Comparison of ENCODE assay signal across 8 cellular contexts in genomic region chr11:2401436-2401984, GRCh38. TPM values are rescaled to one million over a fixed set of nuclear protein-coding genes. Genes with fewer than 3 reads are reported as not detected.
A peak's percentile ranks its signal among the peaks of the same experiment; 100 is the strongest.
DNase-seq lines count a peak whose midpoint lies in the region; ATAC-seq, FAIRE-seq and TF ChIP-seq lines count a peak whose summit lies in the region.

No MANE protein-coding gene starts in this region.

- no peak for TF ChIP-seq POLR2A in K562 (conservative IDR thresholded peaks at IDR 0.05)
- no peak for TF ChIP-seq POLR2A in vagina (IDR thresholded peaks at IDR 0.05)

- no peaks in the 10 kb centered on the region; the same call in 1 of the 2 replicates for H4K20me1 ChIP-seq in K562 (replicated peaks; ENCODE audit: control insufficient read depth, insufficient read depth, low read length)

- WGBS in K562 (ENCODE audit: insufficient coverage, low coverage, missing lambda C conversion rate), result 17% methylated on average over 11 of the region's 12 CpGs
- WGBS in mesendoderm (ENCODE audit: extremely low coverage, insufficient coverage, low lambda C conversion rate), result no CpG with 5 or more reads among the region's 12 CpGs

- no peak for TF ChIP-seq CTCF in right atrium auricular region (IDR thresholded peaks at IDR 0.05)
- peak; percentile 34 to 50 (median 47) for TF ChIP-seq CTCF in K562 (IDR thresholded peaks at IDR 0.05 in 2 of 3, conservative IDR thresholded peaks at IDR 0.05 in 1 of 3; ENCODE audit: insufficient read depth in 2 of 3, low read depth in 1 of 3, low read length in 3 of 3)
- TF ChIP-seq CTCF in vagina (IDR thresholded peaks at IDR 0.05), result no peak

- ATAC-seq in Right ventricle myocardium superior (ENCODE audit: poor library complexity) (no peak), K562 (no peak), HG02588 (IDR thresholded peaks at IDR 0.05; ENCODE audit: unreplicated experiment) (no peak)

- H3K23ac ChIP-seq in mesendoderm (ENCODE audit: low read length), result no peak overlapping the region

- H3K36me3 ChIP-seq in right atrium auricular region (peaks cover 43% of the 10 kb centered on the region), K562 (ENCODE audit: control insufficient read depth, insufficient read depth, low read length) (peaks cover 38% of the 10 kb centered on the region; the same call in 1 of the 3 replicates), mesendoderm (ENCODE audit: control insufficient read depth, insufficient read depth, low read length) (no peaks in the 10 kb centered on the region), vagina (peaks cover 0 to 35% of the 10 kb centered on the region in 2 donors)

- no peak for FAIRE-seq in K562 (lab: Jason Lieb, UNC)

- no peaks in the 10 kb centered on the region for H3K27me3 ChIP-seq in right atrium auricular region
- H3K27me3 ChIP-seq in K562 (ENCODE audit: control insufficient read depth in 2 of 2, insufficient read depth in 2 of 2, low read length in 2 of 2), result peaks cover 0 to under 1% of the 10 kb centered on the region in 2 experiments; a peak in 1 of 5 replicates
- no peaks in the 10 kb centered on the region for H3K27me3 ChIP-seq in mesendoderm (ENCODE audit: insufficient read depth, low read length, poor library complexity)
- no peaks in the 10 kb centered on the region for H3K27me3 ChIP-seq in vagina

- H3K79me2 ChIP-seq in K562 (ENCODE audit: control insufficient read depth, insufficient read depth, low read length), result peaks cover 28% of the 10 kb centered on the region
- H3K79me2 ChIP-seq in mesendoderm (ENCODE audit: control insufficient read depth, insufficient read depth, low read length), result peaks cover 11% of the 10 kb centered on the region

- peak overlapping the region; percentile 95 for H3K4me2 ChIP-seq in K562 (ENCODE audit: insufficient read depth, low read length)
- H3K4me2 ChIP-seq in mesendoderm (ENCODE audit: low read length), result peak overlapping the region; percentile 64

- no TSS peak for BruUV-seq in K562 (replicated peaks; lab: Mats Ljungman, UMichigan)

- no peak overlapping the region for H4K5ac ChIP-seq in mesendoderm (ENCODE audit: low read length)

- H2AK5ac ChIP-seq in mesendoderm (ENCODE audit: low read length), result no peak overlapping the region

- DNase-seq in right atrium auricular region (ENCODE audit: low spot score), result no peak
- DNase-seq in Right ventricle myocardium superior, result no peak
- peak in 1 of 4 experiments; percentile 38 for DNase-seq in K562 (ENCODE audit: extremely low read depth in 1 of 4, low spot score in 3 of 4)
- DNase-seq in mesendoderm, result no peak
- peak in 1 of 2 donors; percentile 90 for DNase-seq in vagina (ENCODE audit: extremely low spot score in 2 of 2)
- no peak for DNase-seq in NCI-H2081 (lab: John Stamatoyannopoulos, UW)
- no peak for DNase-seq in EL

- H3K18ac ChIP-seq in mesendoderm (ENCODE audit: low read length), result no peak overlapping the region

- peak overlapping the region; percentile 96 for H3K56ac ChIP-seq in mesendoderm (ENCODE audit: low read length)

- no peaks in the 10 kb centered on the region for H3K9me3 ChIP-seq in right atrium auricular region
- H3K9me3 ChIP-seq in K562 (replicated peaks; ENCODE audit: control insufficient read depth, insufficient read depth, low read depth, low read length), result no peaks in the 10 kb centered on the region
- no peaks in the 10 kb centered on the region for H3K9me3 ChIP-seq in vagina

- H3K4me3 ChIP-seq in right atrium auricular region (peak overlapping the region; percentile 66 to 81), K562 (peak overlapping the region; percentile 87), mesendoderm (ENCODE audit: low read length) (peak overlapping the region; percentile 95), vagina (peak overlapping the region; percentile 87 to 97)

- peaks cover 11% of the 10 kb centered on the region for H3K79me1 ChIP-seq in mesendoderm (ENCODE audit: low read length)

- H2AFZ ChIP-seq in K562 (ENCODE audit: low read depth, low read length), result no peak overlapping the region

- POLR2A ChIA-PET in K562 (lab: Yijun Ruan, JAX), result interaction anchor here (0.6 to 2.3 kb wide), 7 partner anchors 11 to 366 kb away, joined by 3 to 11 read pairs (median 3); partner anchors contain the start of gene CD81

- H3K27ac ChIP-seq in right atrium auricular region (peak overlapping the region; percentile 85 to 89), K562 (ENCODE audit: extremely low read depth, low read depth, low read length) (peak overlapping the region; percentile 77; the same call in 1 of the 3 replicates), mesendoderm (ENCODE audit: low read depth, low read length) (no peak overlapping the region), vagina (peak overlapping the region; percentile 86)

- TF ChIP-seq EP300 in K562 (IDR thresholded peaks at IDR 0.05; ENCODE audit: low read length), result no peak

- no peak overlapping the region for H2BK15ac ChIP-seq in mesendoderm (replicated peaks; ENCODE audit: low read depth)

- H3K4ac ChIP-seq in mesendoderm (ENCODE audit: low read depth, low read length), result no peak overlapping the region

- no peak overlapping the region for H4K8ac ChIP-seq in mesendoderm (ENCODE audit: low read depth, low read length)

- peaks cover 0 to 27% of the 10 kb centered on the region in 2 donors for H3K4me1 ChIP-seq in right atrium auricular region
- H3K4me1 ChIP-seq in K562 (replicated peaks in 1 of 2; ENCODE audit: control insufficient read depth in 2 of 2, insufficient read depth in 2 of 2, low read length in 2 of 2), result peaks cover 12 to 74% of the 10 kb centered on the region in 2 experiments; a peak in 4 of 5 replicates
- H3K4me1 ChIP-seq in mesendoderm (ENCODE audit: control insufficient read depth, low read depth, low read length), result peaks cover 5% of the 10 kb centered on the region
- peaks cover 37% of the 10 kb centered on the region for H3K4me1 ChIP-seq in vagina

- in situ Hi-C loops in K562 (cut with MboI), result no loop called here

- H2BK120ac ChIP-seq in mesendoderm (ENCODE audit: low read depth, low read length), result no peak overlapping the region

- no peak overlapping the region for H2BK5ac ChIP-seq in mesendoderm (ENCODE audit: low read length)

- TF ChIP-seq RAD21 in K562 (CRISPR knock-in tag; conservative IDR thresholded peaks at IDR 0.05 in 1 of 2, IDR thresholded peaks at IDR 0.05 in 1 of 2), result no peak

- CTCF ChIA-PET in K562 (lab: Yijun Ruan, JAX; ENCODE audit: low intra/inter-chr PET ratio), result interaction anchor here (1.6 kb wide), 1 partner anchor 20 kb away, joined by 3 read pairs; no protein-coding TSS in a partner anchor

- intact Hi-C loops in Right ventricle myocardium superior (cut with DNase I), result loop anchor here (5.0 kb wide), 1 partner anchor 94 kb away; no protein-coding TSS in a partner anchor
- intact Hi-C loops in K562 (cut with micrococcal nuclease), result loop anchor here (5.0 kb wide), 1 partner anchor 94 kb away; no protein-coding TSS in a partner anchor
- intact Hi-C loops in vagina (cut with DNase I), result no loop called here

- peak overlapping the region; percentile 94 to 95 for H3K9ac ChIP-seq in K562 (ENCODE audit: insufficient read depth in 1 of 2, low read depth in 2 of 2, low read length in 2 of 2)
- H3K9ac ChIP-seq in mesendoderm (ENCODE audit: low read length), result peak overlapping the region; percentile 99

- H3K9me1 ChIP-seq in K562 (ENCODE audit: control insufficient read depth, insufficient read depth, low read length), result no peaks in the 10 kb centered on the region

RNA-seq across cellular contexts. Expression of gene TSSC4, which starts 1.0 kb away (rescaled TPM):
- total RNA-seq in right atrium auricular region (10 to 100 TPM; 26.7 to 40.3 TPM), Right ventricle myocardium superior (36.2 TPM), K562 (2014; rRNA removed) (53.4 and 63.9 TPM in 2 replicates), K562 (2014; rRNA removed; fragmentation: Illumina TruSeq; extraction: Trizol) (3.7 and 4.7 TPM in 2 replicates), K562 (2015; rRNA removed; fragmentation: Illumina TruSeq; extraction: Trizol) (35.3 and 35.5 TPM in 2 replicates), K562 (2021) (49.0 and 54.2 TPM in 2 replicates), vagina (37.6 TPM)
- 7.2 and 32.5 TPM in 2 replicates for total RNA-seq in K562 (2011; cell fraction: chromatin; rRNA removed; ENCODE audit: low replicate concordance)
- 37.2 and 47.1 TPM in 2 replicates for total RNA-seq in K562 (2011; cell fraction: nucleolus; rRNA removed)
- total RNA-seq in K562 (2011; cell fraction: nucleoplasm; rRNA removed), result 21.3 and 24.4 TPM in 2 replicates
- polyA plus RNA-seq in K562 (2011; rRNA removed) (11.0 and 16.2 TPM in 2 replicates), K562 (2014; fragmentation: Illumina TruSeq; extraction: Trizol) (6.2 and 22.8 TPM in 2 replicates), K562 (2014; fragmentation: Nextera tagmentation; extraction: Ambion mirVana) (1 to 10 TPM in 1 of 2 experiments, under 1 TPM in 1; 0.41 to 2.8 TPM), K562 (2014; rRNA removed) (29.1 and 32.5 TPM in 2 replicates)
- 17.0 and 45.2 TPM in 2 replicates for polyA plus RNA-seq in K562 (2011; cell fraction: cytosol; rRNA removed)
- polyA plus RNA-seq in K562 (2011; cell fraction: nucleus; rRNA removed), result 24.0 and 35.2 TPM in 2 replicates
- polyA plus RNA-seq in K562 (2012), result 37.3 and 42.1 TPM in 2 replicates
- 5.8 and 8.2 TPM in 2 replicates for polyA minus RNA-seq in K562 (2011; rRNA and poly(A)+ RNA removed)
- polyA minus RNA-seq in K562 (2011; cell fraction: cytosol; rRNA and poly(A)+ RNA removed), result 13.1 and 16.7 TPM in 2 replicates
- 26.9 and 33.5 TPM in 2 replicates for polyA minus RNA-seq in K562 (2011; cell fraction: nucleus; rRNA and poly(A)+ RNA removed)
- 66.6 TPM for polyA plus RNA-seq in mesendoderm (2013, experiment 1 of 2)
- polyA plus RNA-seq in mesendoderm (2013, experiment 2 of 2), result 66.0 TPM

RNA-seq across cellular contexts. Expression of gene CD81, which starts 24.4 kb away (rescaled TPM):
- 100 to 1,000 TPM; 433 to 528 TPM for total RNA-seq in right atrium auricular region
- total RNA-seq in Right ventricle myocardium superior, result 457 TPM
- total RNA-seq in K562 (2011; cell fraction: chromatin; rRNA removed; ENCODE audit: low replicate concordance), result 93.5 and 278 TPM in 2 replicates
- 344 and 368 TPM in 2 replicates for total RNA-seq in K562 (2011; cell fraction: nucleolus; rRNA removed)
- 240 and 244 TPM in 2 replicates for total RNA-seq in K562 (2011; cell fraction: nucleoplasm; rRNA removed)
- total RNA-seq in K562 (2014; rRNA removed), result 43.3 and 67.2 TPM in 2 replicates
- 37.4 and 60.2 TPM in 2 replicates for total RNA-seq in K562 (2014; rRNA removed; fragmentation: Illumina TruSeq; extraction: Trizol)
- 61.7 and 64.8 TPM in 2 replicates for total RNA-seq in K562 (2015; rRNA removed; fragmentation: Illumina TruSeq; extraction: Trizol)
- total RNA-seq in K562 (2021), result 181 and 189 TPM in 2 replicates
- polyA plus RNA-seq in K562 (2011; rRNA removed), result 76.9 and 103 TPM in 2 replicates
- polyA plus RNA-seq in K562 (2011; cell fraction: cytosol; rRNA removed), result 177 and 219 TPM in 2 replicates
- 80.1 and 118 TPM in 2 replicates for polyA plus RNA-seq in K562 (2011; cell fraction: nucleus; rRNA removed)
- 157 and 238 TPM in 2 replicates for polyA plus RNA-seq in K562 (2012)
- 163 and 169 TPM in 2 replicates for polyA plus RNA-seq in K562 (2014; fragmentation: Illumina TruSeq; extraction: Trizol)
- polyA plus RNA-seq in K562 (2014; fragmentation: Nextera tagmentation; extraction: Ambion mirVana), result 1 to 10 TPM; 2.4 to 7.0 TPM
- polyA plus RNA-seq in K562 (2014; rRNA removed), result 105 and 114 TPM in 2 replicates
- 67.7 and 102 TPM in 2 replicates for polyA minus RNA-seq in K562 (2011; rRNA and poly(A)+ RNA removed)
- 110 and 130 TPM in 2 replicates for polyA minus RNA-seq in K562 (2011; cell fraction: cytosol; rRNA and poly(A)+ RNA removed)
- polyA minus RNA-seq in K562 (2011; cell fraction: nucleus; rRNA and poly(A)+ RNA removed), result 23.2 and 30.1 TPM in 2 replicates
- 187 TPM for polyA plus RNA-seq in mesendoderm (2013, experiment 1 of 2)
- polyA plus RNA-seq in mesendoderm (2013, experiment 2 of 2), result 191 TPM
- 526 TPM for total RNA-seq in vagina

RNA-seq across cellular contexts. Expression of gene TRPM5, which starts 42.8 kb away (rescaled TPM):
- total RNA-seq in right atrium auricular region, result not detected
- not detected for total RNA-seq in Right ventricle myocardium superior
- total RNA-seq in K562 (2011; cell fraction: chromatin; rRNA removed; ENCODE audit: low replicate concordance), result not detected in 2 replicates
- total RNA-seq in K562 (2011; cell fraction: nucleolus; rRNA removed), result not detected in 2 replicates
- total RNA-seq in K562 (2011; cell fraction: nucleoplasm; rRNA removed), result not detected in 2 replicates
- total RNA-seq in K562 (2014; rRNA removed), result not detected in 2 replicates
- total RNA-seq in K562 (2014; rRNA removed; fragmentation: Illumina TruSeq; extraction: Trizol), result not detected in 2 replicates
- total RNA-seq in K562 (2015; rRNA removed; fragmentation: Illumina TruSeq; extraction: Trizol), result not detected in 2 replicates
- total RNA-seq in K562 (2021), result not detected in 2 replicates
- not detected in 2 replicates for polyA plus RNA-seq in K562 (2011; rRNA removed)
- not detected in 2 replicates for polyA plus RNA-seq in K562 (2011; cell fraction: cytosol; rRNA removed)
- polyA plus RNA-seq in K562 (2011; cell fraction: nucleus; rRNA removed), result not detected in 2 replicates
- 0.03 TPM in 1 of 2 replicates, not detected in the other for polyA plus RNA-seq in K562 (2012)
- polyA plus RNA-seq in K562 (2014; fragmentation: Illumina TruSeq; extraction: Trizol), result not detected in 2 replicates
- not detected for polyA plus RNA-seq in K562 (2014; fragmentation: Nextera tagmentation; extraction: Ambion mirVana)
- not detected in 2 replicates for polyA plus RNA-seq in K562 (2014; rRNA removed)
- polyA minus RNA-seq in K562 (2011; rRNA and poly(A)+ RNA removed), result not detected in 2 replicates
- not detected in 2 replicates for polyA minus RNA-seq in K562 (2011; cell fraction: cytosol; rRNA and poly(A)+ RNA removed)
- not detected in 2 replicates for polyA minus RNA-seq in K562 (2011; cell fraction: nucleus; rRNA and poly(A)+ RNA removed)
- polyA plus RNA-seq in mesendoderm (2013, experiment 1 of 2), result 0.01 TPM
- not detected for polyA plus RNA-seq in mesendoderm (2013, experiment 2 of 2)
- total RNA-seq in vagina, result not detected

RNA-seq across cellular contexts. Expression of gene KCNQ1, which starts 43.3 kb away (rescaled TPM):
- total RNA-seq in right atrium auricular region (10 to 100 TPM; 12.7 to 25.1 TPM), Right ventricle myocardium superior (33.4 TPM), K562 (2014; rRNA removed) (not detected in 2 replicates), K562 (2014; rRNA removed; fragmentation: Illumina TruSeq; extraction: Trizol) (not detected in 2 replicates), K562 (2015; rRNA removed; fragmentation: Illumina TruSeq; extraction: Trizol) (not detected in 2 replicates), K562 (2021) (0.44 and 0.45 TPM in 2 replicates), vagina (2.7 TPM)
- total RNA-seq in K562 (2011; cell fraction: chromatin; rRNA removed; ENCODE audit: low replicate concordance), result not detected in 2 replicates
- not detected in 2 replicates for total RNA-seq in K562 (2011; cell fraction: nucleolus; rRNA removed)
- total RNA-seq in K562 (2011; cell fraction: nucleoplasm; rRNA removed), result not detected in 2 replicates
- polyA plus RNA-seq in K562 (2011; rRNA removed) (not detected in 2 replicates), K562 (2014; fragmentation: Illumina TruSeq; extraction: Trizol) (not detected in 2 replicates), K562 (2014; fragmentation: Nextera tagmentation; extraction: Ambion mirVana) (not detected), K562 (2014; rRNA removed) (not detected in 2 replicates)
- 0.01 and 0.06 TPM in 2 replicates for polyA plus RNA-seq in K562 (2011; cell fraction: cytosol; rRNA removed)
- polyA plus RNA-seq in K562 (2011; cell fraction: nucleus; rRNA removed), result not detected in 2 replicates
- not detected in 2 replicates for polyA plus RNA-seq in K562 (2012)
- polyA minus RNA-seq in K562 (2011; rRNA and poly(A)+ RNA removed), result not detected in 2 replicates
- polyA minus RNA-seq in K562 (2011; cell fraction: cytosol; rRNA and poly(A)+ RNA removed), result not detected in 2 replicates
- 0.13 TPM in 1 of 2 replicates, not detected in the other for polyA minus RNA-seq in K562 (2011; cell fraction: nucleus; rRNA and poly(A)+ RNA removed)
- 0.28 TPM for polyA plus RNA-seq in mesendoderm (2013, experiment 1 of 2)
- polyA plus RNA-seq in mesendoderm (2013, experiment 2 of 2), result 0.46 TPM

Comparison
In these comparisons a context has a peak if more than half of its experiments do, and no peak if none do; other contexts are left out.
1. CTCF ChIP-seq: peak in K562 (3 of 3); none in right atrium auricular region (0 of 2) and vagina (0 of 3).
2. Peak in every context shown above with its lines, with median percentiles within 50 percentile points of each other: H3K4me3 ChIP-seq.